ENCODE assay signal across 10 cellular contexts in genomic region chr21:18244721-18245486, GRCh38. TPM values are rescaled to one million over a fixed set of nuclear protein-coding genes. Genes with fewer than 3 reads are reported as not detected.
DNase-seq lines count a peak whose midpoint lies in the region; ATAC-seq and TF ChIP-seq lines count a peak whose summit lies in the region.
"Had no signal": no experiment of that assay in that cellular context is flagged by ENCODE, and none has a peak within 500 bp of the region (broad histone marks: within the 10 kb centered on the region; RNA-seq: fewer than 3 reads in every experiment).

A gene with protein sequence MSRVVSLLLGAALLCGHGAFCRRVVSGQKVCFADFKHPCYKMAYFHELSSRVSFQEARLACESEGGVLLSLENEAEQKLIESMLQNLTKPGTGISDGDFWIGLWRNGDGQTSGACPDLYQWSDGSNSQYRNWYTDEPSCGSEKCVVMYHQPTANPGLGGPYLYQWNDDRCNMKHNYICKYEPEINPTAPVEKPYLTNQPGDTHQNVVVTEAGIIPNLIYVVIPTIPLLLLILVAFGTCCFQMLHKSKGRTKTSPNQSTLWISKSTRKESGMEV (plus strand): TSS chr21:18244833. CDS start chr21:18245224, 391 bp downstream.

- H3K27ac ChIP-seq in muscle layer of colon (ENCODE audit: low read depth, low read length) (no peak within 1 kb of the TSS), tibial artery (peak within 1 kb of the TSS in 1 of 2 donors; percentile 40)

- H3K9me3 ChIP-seq in muscle layer of colon (ENCODE audit: low read length): no peaks in the 10 kb centered on the region
- no peaks in the 10 kb centered on the region for H3K9me3 ChIP-seq in tibial artery

- peaks cover 25 to 30% of the 10 kb centered on the region in 2 donors for H3K27me3 Mint-ChIP-seq in T-cell

- intact Hi-C loops in tibial artery (cut with DNase I; ENCODE audit: low total_unique reads): no loop called here

- H3K4me1 Mint-ChIP-seq in T-cell: peaks cover 0 to 4% (median 3%) of the 10 kb centered on the region in 3 donors

- ATAC-seq in esophagus mucosa (peak; percentile 29), T-cell (replicated peaks in 1 of 4) (no peak)

- H3K4me1 ChIP-seq in muscle layer of colon (ENCODE audit: insufficient read depth, low read length) (peaks cover 9% of the 10 kb centered on the region), tibial artery (peaks cover 0 to 17% (median 8%) of the 10 kb centered on the region in 4 donors)

- H3K4me3 Mint-ChIP-seq in T-cell: no peak within 1 kb of the TSS
- H3K4me3 Mint-ChIP-seq: dendritic cell treated with granulocyte-macrophage colony-stimulating factor and Interleukin-4, amounts not matched to agents 40 ng/mL and 50 ng/mL, for 4 days had no signal

- no peaks in the 10 kb centered on the region for H3K36me3 Mint-ChIP-seq in T-cell

- POLR2A ChIA-PET in T-cell (lab: Charles Lee): no interaction called here

- H3K27me3 ChIP-seq in muscle layer of colon (ENCODE audit: control insufficient read depth in 1 of 2, insufficient read depth in 2 of 2, low read length in 2 of 2): peaks cover 9 to 21% of the 10 kb centered on the region in 2 donors
- H3K27me3 ChIP-seq in tibial artery: peaks cover 0 to 21% of the 10 kb centered on the region in 2 donors

- H3K36me3 ChIP-seq in muscle layer of colon (ENCODE audit: insufficient read depth, low read length) (no peaks in the 10 kb centered on the region), tibial artery (no peaks in the 10 kb centered on the region)

- no peak within 1 kb of the TSS for H3K27ac Mint-ChIP-seq in T-cell
- H3K27ac Mint-ChIP-seq: dendritic cell treated with granulocyte-macrophage colony-stimulating factor and Interleukin-4, amounts not matched to agents 40 ng/mL and 50 ng/mL, for 4 days had no signal

- DNase-seq in NCI-H2171 (lab: John Stamatoyannopoulos, UW): peak; percentile 8
- DNase-seq in NCI-H2171 treated with DMSO at 0.1 percent for 48 hours (lab: John Stamatoyannopoulos, UW): no peak
- DNase-seq in tibial artery: peak; percentile 22 to 62
- no peak for DNase-seq in inferior parietal cortex (ENCODE audit: extremely low spot score)
- DNase-seq in T-cell: no peak
- DNase-seq in MV-4-11 (lab: John Stamatoyannopoulos, UW): no peak
- DNase-seq: activated CD4-positive, alpha-beta T cell treated with anti-CD3 and anti-CD28 coated beads for 4 hours had no signal

- CTCF ChIA-PET in T-cell (lab: Charles Lee): no interaction called here

- no peak for TF ChIP-seq CTCF in tibial artery (IDR thresholded peaks at IDR 0.05)

- H3K4me3 ChIP-seq in muscle layer of colon (ENCODE audit: low read depth in 1 of 2, low read length in 2 of 2) (peak within 1 kb of the TSS; percentile 65 to 66), tibial artery (peak within 1 kb of the TSS; percentile 43)

- peaks cover 0 to 4% (median 0%) of the 10 kb centered on the region in 3 donors for H3K9me3 Mint-ChIP-seq in T-cell
- H3K9me3 Mint-ChIP-seq: dendritic cell treated with granulocyte-macrophage colony-stimulating factor and Interleukin-4, amounts not matched to agents 40 ng/mL and 50 ng/mL, for 4 days had no signal

- H3K9ac ChIP-seq in muscle layer of colon (ENCODE audit: low read length): no peak within 1 kb of the TSS

RNA-seq across cellular contexts. Expression of the gene that starts here (rescaled TPM):
- total RNA-seq in esophagus mucosa (0.72 TPM), T-cell (under 1 TPM in 3 of 5 donors, not detected in 2; 0.16 to 0.47 (median 0.38) TPM)

Comparison
In these comparisons a context has a peak if more than half of its experiments do, and no peak if none do; other contexts are left out.
1. DNase-seq: peak in NCI-H2171 (single experiment) and tibial artery (2 of 2); none in NCI-H2171 treated with DMSO at 0.1 percent for 48 hours (single experiment), inferior parietal cortex (single experiment), T-cell (0 of 34) and MV-4-11 (single experiment).
2. Peak in ATAC-seq in esophagus mucosa; RNA of the gene not detected or under 1 TPM.